Comparison of ENCODE assay signal across 21 cellular contexts in genomic region chr3:188053710-188054379, GRCh38.
DNase-seq lines count a peak whose midpoint lies in the region; ATAC-seq and TF ChIP-seq lines count a peak whose summit lies in the region.
"Had no signal": no experiment of that assay in that cellular context is flagged by ENCODE, and none has a peak within 500 bp of the region (broad histone marks: within the 10 kb centered on the region; RNA-seq: fewer than 3 reads in every experiment).

No MANE protein-coding gene starts in this region.

- intact Hi-C loops in dorsolateral prefrontal cortex (cut with DNase I): loop anchor here (2.0 to 10.0 kb wide), 7 partner anchors 103 to 1091 kb away; no protein-coding TSS in a partner anchor

- peak; percentile 63 for ATAC-seq in SK-N-SH treated with all-trans-retinoic acid at 6 μM for 48 hours
- no peak for ATAC-seq in thoracic aorta (ENCODE audit: insufficient number of reproducible peaks, low FRiP score, low read depth)
- no peak for ATAC-seq in HG02759 (IDR thresholded peaks at IDR 0.05; ENCODE audit: unreplicated experiment)
- ATAC-seq: body of pancreas had no signal

- DNase-seq in dorsolateral prefrontal cortex: no peak
- DNase-seq in myocyte (ENCODE audit: low read depth): peak; percentile 19
- no peak for DNase-seq in thoracic aorta (ENCODE audit: low spot score)
- DNase-seq in RKO (ENCODE audit: low spot score): no peak
- DNase-seq in T-helper 9 cell: no peak
- DNase-seq in NCI-H1694 (lab: John Stamatoyannopoulos, UW): no peak
- DNase-seq: activated CD4-positive, alpha-beta T cell treated with anti-CD3 and anti-CD28 coated beads, Interleukin-2, amount 50 U/mL, for 48 hours; activated naive CD4-positive, alpha-beta T cell treated with anti-CD3 and anti-CD28 coated beads, Interleukin-2, amount 50 U/mL, for 16 hours; activated T-cell treated with anti-CD3 and anti-CD28 coated beads, Interleukin-2, amount 50 U/mL, for 24 hours; body of pancreas; dermis blood vessel endothelial cell; glutamatergic neuron; H7; MV-4-11; NCI-H524; retina; stimulated activated naive CD4-positive, alpha-beta T cell; T-helper 1 cell had no signal

- H3K27me3 ChIP-seq in dorsolateral prefrontal cortex (no peaks in the 10 kb centered on the region), thoracic aorta (replicated peaks; ENCODE audit: insufficient read depth) (no peaks in the 10 kb centered on the region)
- H3K27me3 ChIP-seq: body of pancreas had no signal

- H3K27ac ChIP-seq in dorsolateral prefrontal cortex: peak overlapping the region in 58 of 59 donors; percentile 80 to 98 (median 93)
- peak overlapping the region; percentile 95 to 96 for H3K27ac ChIP-seq in thoracic aorta
- H3K27ac ChIP-seq: body of pancreas had no signal

- no peak overlapping the region for H3K4me3 ChIP-seq in dorsolateral prefrontal cortex
- H3K4me3 ChIP-seq in thoracic aorta: no peak overlapping the region
- H3K4me3 ChIP-seq: body of pancreas, lung had no signal

- H3K9me3 ChIP-seq in thoracic aorta: no peaks in the 10 kb centered on the region
- H3K9me3 ChIP-seq: body of pancreas had no signal

- H3K4me1 ChIP-seq in thoracic aorta (ENCODE audit: control insufficient read depth in 1 of 2, low read depth in 2 of 2): peaks cover 18 to 46% of the 10 kb centered on the region in 2 donors

- no peaks in the 10 kb centered on the region for H3K36me3 ChIP-seq in thoracic aorta

- TF ChIP-seq CTCF in dorsolateral prefrontal cortex (IDR thresholded peaks at IDR 0.05 in 54 of 56, conservative IDR thresholded peaks at IDR 0.05 in 2 of 56; ENCODE audit: low read depth in 1 of 56, partially characterized antibody in 56 of 56) (no peak), thoracic aorta (IDR thresholded peaks at IDR 0.05) (no peak)

TF ChIP-seq in SK-N-SH treated with all-trans-retinoic acid at 6 μM for 48 hours, 23 proteins besides CTCF, POLR2A, EP300 and RAD21:
- TF ChIP-seq CREB5 (CRISPR knock-in tag; IDR thresholded peaks at IDR 0.05; ENCODE audit: low read depth): no peak
- TF ChIP-seq ZFP3 (CRISPR knock-in tag; IDR thresholded peaks at IDR 0.05): no peak
- TF ChIP-seq OSR1 (CRISPR knock-in tag; IDR thresholded peaks at IDR 0.05): no peak
- no peak for TF ChIP-seq PPARA (CRISPR knock-in tag; IDR thresholded peaks at IDR 0.05; ENCODE audit: borderline replicate concordance)
- TF ChIP-seq ZNF8 (CRISPR knock-in tag; IDR thresholded peaks at IDR 0.05): no peak
- no peak for TF ChIP-seq GLIS3 (CRISPR knock-in tag; IDR thresholded peaks at IDR 0.05)
- no peak for TF ChIP-seq SNAI2 (CRISPR knock-in tag; IDR thresholded peaks at IDR 0.05)
- TF ChIP-seq ZNF565 (CRISPR knock-in tag; conservative IDR thresholded peaks at IDR 0.05; ENCODE audit: low read depth): no peak
- no peak for TF ChIP-seq TSHZ2 (CRISPR knock-in tag; IDR thresholded peaks at IDR 0.05)
- TF ChIP-seq CSDC2 (CRISPR knock-in tag; IDR thresholded peaks at IDR 0.05): no peak
- TF ChIP-seq TCF4 (CRISPR knock-in tag; IDR thresholded peaks at IDR 0.05; ENCODE audit: borderline replicate concordance): no peak
- no peak for TF ChIP-seq ARNTL (CRISPR knock-in tag; IDR thresholded peaks at IDR 0.05; ENCODE audit: borderline replicate concordance, low read depth)
- no peak for TF ChIP-seq PATZ1 (CRISPR knock-in tag; IDR thresholded peaks at IDR 0.05; ENCODE audit: borderline replicate concordance)
- TF ChIP-seq CSRNP3 (CRISPR knock-in tag; IDR thresholded peaks at IDR 0.05): no peak
TF ChIP-seq in SK-N-SH treated with all-trans-retinoic acid at 6 μM for 48 hours: peak in this region for 0.
